ENCODE assay signal across 12 cellular contexts in genomic region chr18:61554946-61555361, GRCh38.
DNase-seq lines count a peak whose midpoint lies in the region; TF ChIP-seq lines count a peak whose summit lies in the region.
"Had no signal": no experiment of that assay in that cellular context is flagged by ENCODE, and none has a peak within 500 bp of the region (broad histone marks: within the 10 kb centered on the region; RNA-seq: fewer than 3 reads in every experiment).

No MANE protein-coding gene starts in this region.

- H3K36me3 Mint-ChIP-seq in CD8-positive, alpha-beta memory T cell = peaks cover 0 to 1% (median 0%) of the 10 kb centered on the region in 3 donors
- H3K36me3 Mint-ChIP-seq in nephron progenitor cell (ENCODE audit: low read depth) (no peaks in the 10 kb centered on the region), neural progenitor cell (peaks cover 5% of the 10 kb centered on the region)

- TF ChIP-seq CTCF in nephron progenitor cell (IDR thresholded peaks at IDR 0.05) (no peak), neural progenitor cell (IDR thresholded peaks at IDR 0.05) (no peak)

- POLR2A ChIA-PET in CD8-positive, alpha-beta memory T cell (lab: Charles Lee) = no interaction called here

- peak overlapping the region; percentile 22 for H3K4me3 ChIP-seq in CD8-positive, alpha-beta memory T cell (ENCODE audit: low read length)
- no peak overlapping the region for H3K4me3 ChIP-seq in neural progenitor cell
- H3K4me3 ChIP-seq: BLaER1 treated with 17β-estradiol and CSF1 and Interleukin-3, amounts not matched to agents 10 nM and 100 nM; tibial artery had no signal

- peaks cover 0 to 2% (median 0%) of the 10 kb centered on the region in 5 donors for H3K9me3 Mint-ChIP-seq in CD8-positive, alpha-beta memory T cell
- H3K9me3 Mint-ChIP-seq in nephron progenitor cell (peaks cover 11% of the 10 kb centered on the region), neural progenitor cell (peaks cover 10% of the 10 kb centered on the region)

- no peaks in the 10 kb centered on the region for H3K27me3 ChIP-seq in CD8-positive, alpha-beta memory T cell (ENCODE audit: insufficient read depth, low read length, poor library complexity, severe bottlenecking)
- H3K27me3 ChIP-seq in neural progenitor cell = no peaks in the 10 kb centered on the region
- H3K27me3 ChIP-seq: BLaER1 treated with 17β-estradiol and CSF1 and Interleukin-3, amounts not matched to agents 10 nM and 100 nM; tibial artery had no signal

- no peak overlapping the region for H3K27ac ChIP-seq in CD8-positive, alpha-beta memory T cell (ENCODE audit: low read depth, low read length)
- no peak overlapping the region for H3K27ac ChIP-seq in neural progenitor cell
- H3K27ac ChIP-seq: BLaER1 treated with 17β-estradiol and CSF1 and Interleukin-3, amounts not matched to agents 10 nM and 100 nM; tibial artery had no signal

- peaks cover 0 to 4% of the 10 kb centered on the region in 2 donors for H3K27me3 Mint-ChIP-seq in CD8-positive, alpha-beta memory T cell
- H3K27me3 Mint-ChIP-seq in nephron progenitor cell (ENCODE audit: low read depth, poor library complexity) (peaks cover 3% of the 10 kb centered on the region), neural progenitor cell (ENCODE audit: insufficient read depth, low read depth) (no peaks in the 10 kb centered on the region)

- H2AFZ ChIP-seq in neural progenitor cell (replicated peaks) = no peak overlapping the region

- CTCF ChIA-PET in CD8-positive, alpha-beta memory T cell (lab: Charles Lee) = interaction anchor here (1.1 kb wide), 1 partner anchor 27 kb away, joined by 3 read pairs; no protein-coding TSS in a partner anchor

- no peaks in the 10 kb centered on the region for H3F3A ChIP-seq in neural progenitor cell (ENCODE audit: low read depth)

- no peaks in the 10 kb centered on the region for H3K36me3 ChIP-seq in CD8-positive, alpha-beta memory T cell (ENCODE audit: insufficient read depth, low read length)
- no peaks in the 10 kb centered on the region for H3K36me3 ChIP-seq in neural progenitor cell
- H3K36me3 ChIP-seq: BLaER1 treated with 17β-estradiol and CSF1 and Interleukin-3, amounts not matched to agents 10 nM and 100 nM; tibial artery had no signal

- no peak for TF ChIP-seq POLR2A in erythroblast (IDR thresholded peaks at IDR 0.05; ENCODE audit: low read length)

- no peaks in the 10 kb centered on the region for H3K4me1 ChIP-seq in CD8-positive, alpha-beta memory T cell (ENCODE audit: insufficient read depth, low read length)
- peaks cover 4% of the 10 kb centered on the region for H3K4me1 ChIP-seq in neural progenitor cell

- no peak for DNase-seq in CD8-positive, alpha-beta memory T cell
- DNase-seq in LHCN-M2 (ENCODE audit: low read depth) = peak; percentile 33
- peak; percentile 61 for DNase-seq in astrocyte of the hippocampus (ENCODE audit: low read depth, low spot score)
- DNase-seq in nephron progenitor cell = no peak
- DNase-seq in neural progenitor cell (ENCODE audit: low spot score) = no peak
- DNase-seq in erythroblast (lab: John Stamatoyannopoulos, UW) = no peak
- no peak for DNase-seq in HT-29 (ENCODE audit: low spot score)
- DNase-seq: Karpas-422, NCI-H1417 treated with DMSO at 0.1 percent for 48 hours, NCI-H226, tibial artery had no signal

- peak overlapping the region in 3 of 8 donors; percentile 40 to 83 (median 67) for H3K27ac Mint-ChIP-seq in CD8-positive, alpha-beta memory T cell
- peak overlapping the region; percentile 64 for H3K27ac Mint-ChIP-seq in nephron progenitor cell
- no peak overlapping the region for H3K27ac Mint-ChIP-seq in neural progenitor cell

- peak overlapping the region in 6 of 7 donors; percentile 59 to 90 (median 80) for H3K4me3 Mint-ChIP-seq in CD8-positive, alpha-beta memory T cell
- no peak overlapping the region for H3K4me3 Mint-ChIP-seq in nephron progenitor cell
- no peak overlapping the region for H3K4me3 Mint-ChIP-seq in neural progenitor cell

- peaks cover 0 to 29% (median 2%) of the 10 kb centered on the region in 3 donors for H3K4me1 Mint-ChIP-seq in CD8-positive, alpha-beta memory T cell
- H3K4me1 Mint-ChIP-seq in nephron progenitor cell (peaks cover 11% of the 10 kb centered on the region), neural progenitor cell (peaks cover 21% of the 10 kb centered on the region)

- H3K9ac ChIP-seq in neural progenitor cell = no peak overlapping the region
- H3K9ac ChIP-seq: BLaER1 treated with 17β-estradiol and CSF1 and Interleukin-3, amounts not matched to agents 10 nM and 100 nM had no signal

- H3K9me3 ChIP-seq in CD8-positive, alpha-beta memory T cell (ENCODE audit: low read length) = no peaks in the 10 kb centered on the region
- H3K9me3 ChIP-seq in neural progenitor cell (ENCODE audit: low read depth) = no peaks in the 10 kb centered on the region
- H3K9me3 ChIP-seq: tibial artery had no signal

- no peak overlapping the region for H3K4me2 ChIP-seq in neural progenitor cell
- H3K4me2 ChIP-seq: BLaER1 treated with 17β-estradiol and CSF1 and Interleukin-3, amounts not matched to agents 10 nM and 100 nM had no signal

- H4K20me1 ChIP-seq in neural progenitor cell (ENCODE audit: low read depth) = no peaks in the 10 kb centered on the region
- H4K20me1 ChIP-seq: BLaER1 treated with 17β-estradiol and CSF1 and Interleukin-3, amounts not matched to agents 10 nM and 100 nM had no signal

- H3K79me2 ChIP-seq in neural progenitor cell (ENCODE audit: low read depth) = no peaks in the 10 kb centered on the region

Comparison
In these comparisons a context has a peak if more than half of its experiments do, and no peak if none do; other contexts are left out.
1. DNase-seq: peak in LHCN-M2 (single experiment) and astrocyte of the hippocampus (single experiment); none in CD8-positive, alpha-beta memory T cell (0 of 5), nephron progenitor cell (single experiment), neural progenitor cell (single experiment), erythroblast (0 of 2) and HT-29 (single experiment).
2. H3K4me3 Mint-ChIP-seq: peak in CD8-positive, alpha-beta memory T cell (6 of 7); none in nephron progenitor cell (single experiment) and neural progenitor cell (single experiment).